ENCODE assay signal across 9 cellular contexts in the genomic region with DNA sequence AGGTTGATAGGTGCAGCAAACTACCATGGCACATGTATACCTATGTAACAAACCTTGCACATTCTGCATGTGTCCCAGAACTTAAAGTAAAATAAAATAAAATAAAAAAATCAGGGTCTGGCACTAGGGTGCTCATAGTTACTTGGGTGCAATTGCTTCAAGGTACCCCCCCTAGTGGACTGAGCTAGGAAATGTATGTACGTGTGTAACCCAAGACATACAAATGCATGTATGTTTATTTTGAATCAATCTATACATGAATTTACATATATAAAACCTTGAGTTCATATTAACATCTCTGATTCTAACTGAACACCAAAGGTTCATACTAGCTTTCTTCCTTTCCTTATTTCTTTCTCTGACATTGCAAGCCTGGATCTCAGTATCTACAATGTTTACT. TPM values are rescaled to one million over a fixed set of nuclear protein-coding genes. Genes with fewer than 3 reads are reported as not detected.
DNase-seq lines count a peak whose midpoint lies in the region; ATAC-seq and TF ChIP-seq lines count a peak whose summit lies in the region.
"Had no signal": no experiment of that assay in that cellular context is flagged by ENCODE, and none has a peak within 500 bp of the region (broad histone marks: within the 10 kb centered on the region; RNA-seq: fewer than 3 reads in every experiment).

No MANE protein-coding gene starts in this region.

- CTCF ChIA-PET in Calu3 (lab: Charles Lee), result interaction anchor here (0.6 kb wide), 1 partner anchor 219 kb away, joined by 5 read pairs; no protein-coding TSS in a partner anchor

- no TSS peak for BruUV-seq in Calu3 (replicated peaks; lab: Mats Ljungman, UMichigan)

- DNase-seq in Calu3, result no peak
- peak; percentile 15 for DNase-seq in HCEC 1CT
- peak; percentile 22 for DNase-seq in amniotic epithelial cell (ENCODE audit: low read depth)
- no peak for DNase-seq in right lobe of liver
- no peak for DNase-seq in adrenal gland
- DNase-seq: uterus had no signal

- H3K9me3 Mint-ChIP-seq in Calu3 (ENCODE audit: low read depth, unreplicated experiment), result no peaks in the 10 kb centered on the region

- H3K27ac Mint-ChIP-seq in Calu3 (ENCODE audit: unreplicated experiment), result no peak overlapping the region

- no peak overlapping the region for H3K4me3 Mint-ChIP-seq in Calu3 (ENCODE audit: low read depth, unreplicated experiment)

- H3K27me3 Mint-ChIP-seq in Calu3 (ENCODE audit: unreplicated experiment), result no peaks in the 10 kb centered on the region

- peaks cover 5% of the 10 kb centered on the region for H3K36me3 Mint-ChIP-seq in Calu3 (ENCODE audit: insufficient read depth, unreplicated experiment)

- no peak overlapping the region for H3K4me3 ChIP-seq in right lobe of liver
- H3K4me3 ChIP-seq in adrenal gland, result no peak overlapping the region
- H3K4me3 ChIP-seq: uterus had no signal

- H3K27me3 ChIP-seq in right lobe of liver (no peaks in the 10 kb centered on the region), adrenal gland (no peaks in the 10 kb centered on the region)
- H3K27me3 ChIP-seq: uterus had no signal

- peak; percentile 22 for TF ChIP-seq CTCF in Calu3 (IDR thresholded peaks at IDR 0.05; ENCODE audit: unreplicated experiment)
- TF ChIP-seq CTCF in right lobe of liver (IDR thresholded peaks at IDR 0.05), result peak; percentile 14 to 42 (median 26)
- peak in 3 of 6 experiments; percentile 16 to 31 (median 19) for TF ChIP-seq CTCF in adrenal gland (IDR thresholded peaks at IDR 0.05)

- H3K4me1 ChIP-seq in right lobe of liver, result no peaks in the 10 kb centered on the region
- H3K4me1 ChIP-seq in adrenal gland (replicated peaks in 1 of 2), result no peaks in the 10 kb centered on the region
- H3K4me1 ChIP-seq: uterus had no signal

- H3K27ac ChIP-seq in right lobe of liver (no peak overlapping the region), adrenal gland (no peak overlapping the region)
- H3K27ac ChIP-seq: uterus had no signal

- 83% methylated on average over 1 of the region's 1 CpG for WGBS in right lobe of liver (ENCODE audit: insufficient coverage, low coverage, low lambda C conversion rate, missing lambda C conversion rate)
- 85 to 100% (median 90%) methylated on average over 1 of the region's 1 CpG for WGBS in adrenal gland, 4 donors

- H3K9me3 ChIP-seq in right lobe of liver (no peaks in the 10 kb centered on the region), adrenal gland (replicated peaks in 1 of 3) (no peaks in the 10 kb centered on the region)
- H3K9me3 ChIP-seq: uterus had no signal

- H3K4me1 Mint-ChIP-seq in Calu3 (ENCODE audit: low read depth, unreplicated experiment), result no peaks in the 10 kb centered on the region

- H3K36me3 ChIP-seq in right lobe of liver (no peaks in the 10 kb centered on the region), adrenal gland (replicated peaks in 1 of 2) (no peaks in the 10 kb centered on the region)
- H3K36me3 ChIP-seq: uterus had no signal

- intact Hi-C loops in Calu3 (cut with micrococcal nuclease; ENCODE audit: unreplicated experiment) (no loop called here), right lobe of liver (cut with DNase I) (no loop called here), adrenal gland (cut with DNase I) (no loop called here)

- peak in 1 of 4 donors; percentile 40 for ATAC-seq in right lobe of liver
- ATAC-seq in GM18505 (IDR thresholded peaks at IDR 0.05; ENCODE audit: unreplicated experiment), result no peak
- no peak for ATAC-seq in GM18873 (IDR thresholded peaks at IDR 0.05; ENCODE audit: low FRiP score, unreplicated experiment)
- no peak for ATAC-seq in HG03565 (IDR thresholded peaks at IDR 0.05; ENCODE audit: unreplicated experiment)

- TF ChIP-seq POLR2A in right lobe of liver (IDR thresholded peaks at IDR 0.05) (no peak), GM18505 (IDR thresholded peaks at IDR 0.05; ENCODE audit: borderline replicate concordance, extremely low read depth, insufficient read depth, insufficient read length) (no peak), adrenal gland (IDR thresholded peaks at IDR 0.05) (no peak)

RNA-seq across cellular contexts. Expression of a gene that starts 51.5 kb away (rescaled TPM):
- total RNA-seq in Calu3 (2022) (18.5 and 27.5 TPM in 2 replicates), right lobe of liver (1 to 10 TPM; 4.8 to 8.9 (median 6.7) TPM), adrenal gland (10 to 100 TPM in 6 of 8 donors, 1 to 10 TPM in 2; 4.8 to 30.7 (median 13.8) TPM)
- 1 to 10 TPM; 2.5 to 8.3 (median 3.3) TPM for polyA plus RNA-seq in adrenal gland

RNA-seq across cellular contexts. Expression of a gene that starts 52.0 kb away (rescaled TPM):
- total RNA-seq in Calu3 (2022), result 54.0 and 54.2 TPM in 2 replicates
- total RNA-seq in right lobe of liver, result 10 to 100 TPM; 11.8 to 39.3 (median 19.2) TPM
- 10 to 100 TPM; 28.6 to 51.3 (median 38.5) TPM for total RNA-seq in adrenal gland
- polyA plus RNA-seq in adrenal gland, result 10 to 100 TPM; 20.4 to 47.7 (median 22.8) TPM

Comparison
In these comparisons a context has a peak if more than half of its experiments do, and no peak if none do; other contexts are left out.
1. DNase-seq: peak in HCEC 1CT (single experiment) and amniotic epithelial cell (single experiment); none in Calu3 (single experiment), right lobe of liver (0 of 3) and adrenal gland (0 of 7).